Comparison of ENCODE assay signal across 9 cellular contexts in the genomic region with DNA sequence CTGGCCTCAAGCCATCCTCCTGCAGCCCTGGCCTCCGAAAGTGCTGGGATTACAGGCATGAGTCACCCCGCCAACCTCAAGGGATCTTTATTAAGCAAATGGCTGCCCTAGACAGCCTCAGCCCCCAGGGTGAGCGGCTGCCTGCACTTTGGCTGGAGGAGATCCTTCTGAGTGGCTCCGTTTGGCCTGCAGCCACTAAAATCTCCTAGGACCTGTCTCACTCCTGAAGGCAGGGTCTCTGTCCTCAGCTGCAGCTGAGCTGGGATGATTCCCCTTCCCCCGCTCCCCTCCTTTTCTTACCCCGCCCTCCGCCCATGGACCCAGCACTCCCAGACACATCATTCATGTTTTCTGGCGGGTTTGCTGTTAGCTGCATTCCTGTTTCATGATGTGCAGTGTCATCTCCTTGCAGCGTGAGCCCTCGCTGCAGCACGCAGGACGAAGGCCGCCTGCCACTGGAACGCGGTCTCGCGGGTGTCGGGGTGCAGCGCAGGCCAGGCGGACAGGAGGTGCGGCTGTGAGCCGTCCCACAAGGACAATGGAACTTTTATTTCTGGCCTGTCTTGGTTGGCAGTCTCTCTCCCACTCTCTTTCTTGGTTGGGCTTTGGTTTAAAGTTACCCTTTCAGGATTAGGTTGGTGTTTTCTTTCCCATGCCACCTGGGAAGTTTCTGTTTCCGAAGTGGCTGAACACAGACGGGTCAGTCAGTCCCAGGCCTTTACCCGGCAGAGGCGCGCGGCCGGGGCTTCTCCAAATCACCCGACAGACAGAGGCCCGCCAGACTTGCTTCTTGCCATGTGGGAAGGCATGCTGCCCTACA.
DNase-seq lines count a peak whose midpoint lies in the region; ATAC-seq and TF ChIP-seq lines count a peak whose summit lies in the region.
"Had no signal": no experiment of that assay in that cellular context is flagged by ENCODE, and none has a peak within 500 bp of the region (broad histone marks: within the 10 kb centered on the region; RNA-seq: fewer than 3 reads in every experiment).

No MANE protein-coding gene starts in this region.

- H3K9me3 ChIP-seq in AG04450 (ENCODE audit: control insufficient read depth, insufficient read depth, low read length) = no peaks in the 10 kb centered on the region
- H3K9me3 ChIP-seq in IMR-90 (ENCODE audit: control insufficient read depth, insufficient read depth, low read length) = no peaks in the 10 kb centered on the region
- no peaks in the 10 kb centered on the region for H3K9me3 ChIP-seq in lower lobe of right lung

- H4K8ac ChIP-seq in IMR-90 (ENCODE audit: low read depth in 2 of 2, low read length in 2 of 2) = peak overlapping the region; percentile 38 to 89

- H3K4me3 Mint-ChIP-seq in naive thymus-derived CD8-positive, alpha-beta T cell = no peak overlapping the region
- no peak overlapping the region for H3K4me3 Mint-ChIP-seq in activated CD4-positive, alpha-beta T cell treated with anti-CD3 and anti-CD28 coated beads for 36 hours

- peak overlapping the region; percentile 42 for H3K18ac ChIP-seq in IMR-90 (ENCODE audit: low read depth, low read length)

- H3K9ac ChIP-seq in IMR-90 (ENCODE audit: low read depth, low read length) = peak overlapping the region; percentile 30

- in situ Hi-C loops in IMR-90 (cut with MboI; ENCODE audit: low sequenced_read_pairs) = no loop called here

- H2BK15ac ChIP-seq in IMR-90 (ENCODE audit: low read depth, low read length) = peak overlapping the region; percentile 93; the same call in 2 of the 3 replicates

- POLR2A ChIA-PET in AG04450 (lab: Yijun Ruan, JAX) (interaction anchor here (0.6 to 2.4 kb wide), 11 partner anchors 9 to 140 kb away, joined by 3 to 16 read pairs (median 4); a partner anchor contains a TSS), IMR-90 (lab: Charles Lee; ENCODE audit: unreplicated experiment) (interaction anchor here (1.0 kb wide), 1 partner anchor 138 kb away, joined by 18 read pairs; a partner anchor contains a TSS)
- POLR2A ChIA-PET in naive thymus-derived CD8-positive, alpha-beta T cell (lab: Charles Lee) = no interaction called here
- POLR2A ChIA-PET in activated CD4-positive, alpha-beta T cell treated with anti-CD3 and anti-CD28 coated beads for 36 hours (lab: Charles Lee) = no interaction called here

- H3K27ac ChIP-seq in AG04450 (ENCODE audit: low read depth, low read length) = peak overlapping the region; percentile 81
- H3K27ac ChIP-seq in IMR-90 (ENCODE audit: insufficient read depth, low read length) = peak overlapping the region; percentile 74
- H3K27ac ChIP-seq in coronary artery = no peak overlapping the region
- no peak overlapping the region for H3K27ac ChIP-seq in lower lobe of right lung

- 3% methylated on average over 13 of the region's 31 CpGs; no CpG with 5 or more reads in 1 of the 2 experiments for WGBS in IMR-90 (ENCODE audit: extremely low coverage in 2 of 2, insufficient read length in 1 of 2), 2 experiments

- peak overlapping the region; percentile 88 for H2AK5ac ChIP-seq in IMR-90 (ENCODE audit: low read depth, low read length)

- peak; percentile 66 for DNase-seq in AG04450 (ENCODE audit: low read depth, low spot score)
- DNase-seq in IMR-90 = peak; percentile 92
- no peak for DNase-seq in coronary artery (ENCODE audit: low spot score)
- no peak for DNase-seq in lower lobe of right lung
- DNase-seq in NCI-H345 (lab: John Stamatoyannopoulos, UW) = no peak
- DNase-seq in naive thymus-derived CD8-positive, alpha-beta T cell = no peak
- DNase-seq in activated T-cell treated with anti-CD3 and anti-CD28 coated beads, Interleukin-2, amount 50 U/mL, for 1 hour = no peak
- no peak for DNase-seq in activated CD4-positive, alpha-beta T cell treated with anti-CD3 and anti-CD28 coated beads for 36 hours
- DNase-seq: NCI-H526 treated with DMSO at 0.1 percent for 48 hours had no signal

- peak overlapping the region; percentile 80 for H2BK5ac ChIP-seq in IMR-90 (ENCODE audit: low read depth, low read length, poor library complexity, severe bottlenecking)

- peak overlapping the region; percentile 93 for H3K4ac ChIP-seq in IMR-90 (ENCODE audit: low read depth, low read length)

- dilution Hi-C loops in IMR-90 (cut with HindIII; ENCODE audit: low sequenced_read_pairs, unreplicated experiment) = no loop called here

- peak overlapping the region; percentile 94 for H3K23ac ChIP-seq in IMR-90 (ENCODE audit: low read depth, low read length)

- peak overlapping the region; percentile 51 for H3K4me2 ChIP-seq in IMR-90 (ENCODE audit: low read depth, low read length)

- H3K4me1 ChIP-seq in IMR-90 (ENCODE audit: control insufficient read depth, insufficient read depth, low read length) = peaks cover 14% of the 10 kb centered on the region
- peaks cover 8% of the 10 kb centered on the region for H3K4me1 ChIP-seq in lower lobe of right lung

- peak overlapping the region; percentile 37 for H2AK9ac ChIP-seq in IMR-90 (replicated peaks; ENCODE audit: low read depth, low read length, poor library complexity)

- peaks cover 7% of the 10 kb centered on the region for H3K9me1 ChIP-seq in IMR-90 (ENCODE audit: insufficient read depth, low read length)

- no peaks in the 10 kb centered on the region for H3K36me3 ChIP-seq in IMR-90 (ENCODE audit: control insufficient read depth, insufficient read depth, low read length)
- no peaks in the 10 kb centered on the region for H3K36me3 ChIP-seq in lower lobe of right lung

- intact Hi-C loops in IMR-90 (cut with micrococcal nuclease) = loop anchor here (1.0 to 5.0 kb wide), 4 partner anchors 53 to 354 kb away; a partner anchor contains a TSS
- intact Hi-C loops in lower lobe of right lung (cut with DNase I) = no loop called here
- intact Hi-C loops in activated CD4-positive, alpha-beta T cell treated with anti-CD3 and anti-CD28 coated beads for 36 hours (cut with DNase I, micrococcal nuclease) = no loop called here

- H2BK20ac ChIP-seq in IMR-90 (ENCODE audit: low read depth, low read length) = peak overlapping the region; percentile 82

- BruUV-seq in IMR-90 (replicated peaks; lab: Mats Ljungman, UMichigan) = no TSS peak

- peaks cover 42 to 89% (median 78%) of the 10 kb centered on the region in 5 donors for H3K27me3 Mint-ChIP-seq in naive thymus-derived CD8-positive, alpha-beta T cell
- peaks cover 69% of the 10 kb centered on the region for H3K27me3 Mint-ChIP-seq in activated CD4-positive, alpha-beta T cell treated with anti-CD3 and anti-CD28 coated beads for 36 hours

- H4K91ac ChIP-seq in IMR-90 (ENCODE audit: insufficient read depth, low read depth, low read length) = peak overlapping the region; percentile 91

- no peaks in the 10 kb centered on the region for H3K36me3 Mint-ChIP-seq in naive thymus-derived CD8-positive, alpha-beta T cell
- no peaks in the 10 kb centered on the region for H3K36me3 Mint-ChIP-seq in activated CD4-positive, alpha-beta T cell treated with anti-CD3 and anti-CD28 coated beads for 36 hours (ENCODE audit: low read depth)

- H3K14ac ChIP-seq in IMR-90 (replicated peaks; ENCODE audit: low read depth, low read length) = peak overlapping the region; percentile 68

- H3K4me3 ChIP-seq in AG04450 (ENCODE audit: low read depth, low read length) = peak overlapping the region; percentile 31
- H3K4me3 ChIP-seq in IMR-90 (ENCODE audit: insufficient read depth, low read depth, low read length) = peak overlapping the region; percentile 4; the same call in 1 of the 2 replicates
- H3K4me3 ChIP-seq in coronary artery = peak overlapping the region; percentile 62
- peak overlapping the region; percentile 2 for H3K4me3 ChIP-seq in lower lobe of right lung

- peak overlapping the region; percentile 5; the same call in 1 of the 2 replicates for H4K5ac ChIP-seq in IMR-90 (ENCODE audit: low read depth, low read length)

- CTCF ChIA-PET in AG04450 (lab: Charles Lee) (interaction anchor here (0.7 to 2.5 kb wide), 8 partner anchors 13 to 185 kb away, joined by 3 to 9 read pairs (median 4); no protein-coding TSS in a partner anchor), IMR-90 (lab: Yijun Ruan, JAX) (interaction anchor here (0.6 to 3.6 kb wide), 10 partner anchors 10 to 1081 kb away, joined by 3 to 12 read pairs (median 4); no protein-coding TSS in a partner anchor)
- CTCF ChIA-PET in activated CD4-positive, alpha-beta T cell treated with anti-CD3 and anti-CD28 coated beads for 36 hours (lab: Charles Lee) = interaction anchor here (0.7 to 1.1 kb wide), 3 partner anchors 12 to 95 kb away, joined by 3 read pairs; no protein-coding TSS in a partner anchor

- H2BK120ac ChIP-seq in IMR-90 (ENCODE audit: low read depth, low read length) = peak overlapping the region; percentile 93

- H3K56ac ChIP-seq in IMR-90 (ENCODE audit: extremely low read depth, insufficient read depth, low read length) = peak overlapping the region; percentile 77

- no peak for TF ChIP-seq RAD21 in IMR-90 (IDR thresholded peaks at IDR 0.05; ENCODE audit: low read length)

- H3K27me3 ChIP-seq in AG04450 (ENCODE audit: control insufficient read depth, insufficient read depth, low read length) (no peaks in the 10 kb centered on the region), IMR-90 (ENCODE audit: control insufficient read depth, insufficient read depth, low read length) (peaks cover 3% of the 10 kb centered on the region; the same call in 1 of the 2 replicates), lower lobe of right lung (ENCODE audit: low read depth) (peaks cover 71% of the 10 kb centered on the region)

- H2AFZ ChIP-seq in IMR-90 (replicated peaks; ENCODE audit: low read length, poor library complexity) = peak overlapping the region; percentile 85

- H3K79me1 ChIP-seq in IMR-90 (ENCODE audit: low read depth in 1 of 2, low read length in 2 of 2) = no peaks in the 10 kb centered on the region

- H4K20me1 ChIP-seq in IMR-90 (ENCODE audit: insufficient read depth, low read length) = no peaks in the 10 kb centered on the region

- peak overlapping the region in 1 of 10 donors; percentile 57 for H3K27ac Mint-ChIP-seq in naive thymus-derived CD8-positive, alpha-beta T cell
- H3K27ac Mint-ChIP-seq in activated CD4-positive, alpha-beta T cell treated with anti-CD3 and anti-CD28 coated beads for 36 hours = no peak overlapping the region

- H3K4me1 Mint-ChIP-seq in naive thymus-derived CD8-positive, alpha-beta T cell = peaks cover 2 to 26% (median 9%) of the 10 kb centered on the region in 4 donors
- peaks cover 6% of the 10 kb centered on the region for H3K4me1 Mint-ChIP-seq in activated CD4-positive, alpha-beta T cell treated with anti-CD3 and anti-CD28 coated beads for 36 hours

- TF ChIP-seq CTCF in AG04450 (IDR thresholded peaks at IDR 0.05; ENCODE audit: low read depth, low read length) (no peak), IMR-90 (conservative IDR thresholded peaks at IDR 0.05; ENCODE audit: low read depth, low read length) (no peak), coronary artery (IDR thresholded peaks at IDR 0.05) (no peak), lower lobe of right lung (IDR thresholded peaks at IDR 0.05) (no peak)

- no peaks in the 10 kb centered on the region for H3K9me3 Mint-ChIP-seq in naive thymus-derived CD8-positive, alpha-beta T cell
- H3K9me3 Mint-ChIP-seq in activated CD4-positive, alpha-beta T cell treated with anti-CD3 and anti-CD28 coated beads for 36 hours (ENCODE audit: low read depth) = no peaks in the 10 kb centered on the region

- TF ChIP-seq POLR2A in IMR-90 (IDR thresholded peaks at IDR 0.05; ENCODE audit: low read depth, low read length) = peak; percentile 39; the same call in 1 of the 2 replicates

- peak; percentile 85 for ATAC-seq in IMR-90 (ENCODE audit: low read depth)
- ATAC-seq in lower lobe of right lung = peak; percentile 30 to 50
- ATAC-seq in naive thymus-derived CD8-positive, alpha-beta T cell = no peak
- ATAC-seq in activated CD4-positive, alpha-beta T cell treated with anti-CD3 and anti-CD28 coated beads for 36 hours = no peak

Comparison
In these comparisons a context has a peak if more than half of its experiments do, and no peak if none do; other contexts are left out.
1. DNase-seq: peak in AG04450 (single experiment) and IMR-90 (single experiment); none in coronary artery (single experiment), lower lobe of right lung (single experiment), NCI-H345 (single experiment), naive thymus-derived CD8-positive, alpha-beta T cell (0 of 10), activated T-cell treated with anti-CD3 and anti-CD28 coated beads, Interleukin-2, amount 50 U/mL, for 1 hour (single experiment) and activated CD4-positive, alpha-beta T cell treated with anti-CD3 and anti-CD28 coated beads for 36 hours (single experiment).
2. H3K27ac ChIP-seq: peak in AG04450 (single experiment) and IMR-90 (single experiment); none in coronary artery (0 of 2) and lower lobe of right lung (single experiment).
3. H3K4me3 ChIP-seq: peak in every context shown above with its lines; median percentile 62 in coronary artery; 31 in AG04450; 4 in IMR-90; 2 in lower lobe of right lung.
4. ATAC-seq: peak in IMR-90 (single experiment) and lower lobe of right lung (2 of 2); none in naive thymus-derived CD8-positive, alpha-beta T cell (0 of 2) and activated CD4-positive, alpha-beta T cell treated with anti-CD3 and anti-CD28 coated beads for 36 hours (single experiment).
5. POLR2A ChIA-PET loops: an anchor here in AG04450 (0.6 to 2.4 kb wide) and IMR-90 (1.0 kb wide); none called in naive thymus-derived CD8-positive, alpha-beta T cell and activated CD4-positive, alpha-beta T cell treated with anti-CD3 and anti-CD28 coated beads for 36 hours.